Comparison of ENCODE assay signal across 9 cellular contexts in the genomic region with DNA sequence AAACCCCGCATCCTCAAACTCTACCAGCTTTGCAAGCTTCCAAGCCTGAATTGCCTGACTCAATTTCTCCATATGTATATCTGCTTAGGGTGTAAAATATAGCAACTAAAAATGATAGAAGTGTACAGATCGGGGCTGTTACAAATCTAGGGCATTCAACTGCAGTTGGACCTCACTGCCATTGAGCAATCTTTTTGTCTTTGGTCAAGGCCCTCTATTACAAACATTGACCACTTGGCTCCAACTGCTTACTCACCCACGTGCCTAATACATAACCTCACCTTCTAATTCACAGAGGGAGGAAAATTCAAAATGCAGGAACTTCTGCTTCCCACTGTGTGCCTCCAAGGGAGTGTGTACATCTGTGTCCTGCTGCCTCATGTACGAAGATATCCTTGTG.
"Had no signal": no experiment of that assay in that cellular context is flagged by ENCODE, and none has a peak within 500 bp of the region (broad histone marks: within the 10 kb centered on the region; RNA-seq: fewer than 3 reads in every experiment).

No MANE protein-coding gene starts in this region.

- H3K27ac ChIP-seq: GM23248, HL-60 had no signal

- H3K9me3 ChIP-seq: HAP-1 had no signal

- H3K4me1 ChIP-seq: HAP-1 had no signal

- DNase-seq: GM23248, GOT3, H7, HFFc6, IMR-90 had no signal

- H3K4me3 ChIP-seq: GM23248, HAP-1, K562 had no signal

- H3K9ac ChIP-seq: GM23248 had no signal

- ATAC-seq: HCT116, K562 had no signal
